Comparison of ENCODE assay signal across 27 cellular contexts in genomic region chr9:123445116-123445515, GRCh38.
"Had no signal": no experiment of that assay in that cellular context is flagged by ENCODE, and none has a peak within 500 bp of the region (broad histone marks: within the 10 kb centered on the region; RNA-seq: fewer than 3 reads in every experiment).

No MANE protein-coding gene starts in this region.

- H3K27me3 ChIP-seq: brain microvascular endothelial cell, cardiac muscle cell, MG63, SJSA1 had no signal

- H3K4me3 Mint-ChIP-seq: activated CD8-positive, alpha-beta T cell treated with anti-CD3 and anti-CD28 coated beads, Interleukin-2, amount 10 ng/mL, durations not matched to agents 7 days and 5 days; activated naive CD4-positive, alpha-beta T cell treated with anti-CD3 and anti-CD28 coated beads, Interleukin-2, amount 10 ng/mL, durations not matched to agents 7 days and 5 days; activated naive CD8-positive, alpha-beta T cell treated with anti-CD3 and anti-CD28 coated beads for 36 hours; activated T-cell treated with anti-CD3 and anti-CD28 coated beads, Interleukin-2, amount 50 U/mL, for 4 hours; T-helper 17 cell; WTC11 had no signal

- ATAC-seq: activated CD8-positive, alpha-beta T cell treated with anti-CD3 and anti-CD28 coated beads, Interleukin-2, amount 10 ng/mL, durations not matched to agents 7 days and 5 days; activated T-cell treated with anti-CD3 and anti-CD28 coated beads, Interleukin-2, amount 50 U/mL, for 4 hours; Panc1; SK-N-SH treated with all-trans-retinoic acid at 6 μM for 48 hours; T-helper 17 cell; WTC11 had no signal

- H3K4me1 Mint-ChIP-seq: activated naive CD4-positive, alpha-beta T cell treated with anti-CD3 and anti-CD28 coated beads, Interleukin-2, amount 10 ng/mL, durations not matched to agents 7 days and 5 days; activated naive CD8-positive, alpha-beta T cell treated with anti-CD3 and anti-CD28 coated beads for 36 hours had no signal

- H3K9me3 Mint-ChIP-seq: activated naive CD4-positive, alpha-beta T cell treated with anti-CD3 and anti-CD28 coated beads, Interleukin-2, amount 10 ng/mL, durations not matched to agents 7 days and 5 days; activated naive CD8-positive, alpha-beta T cell treated with anti-CD3 and anti-CD28 coated beads for 36 hours; activated T-cell treated with anti-CD3 and anti-CD28 coated beads, Interleukin-2, amount 50 U/mL, for 4 hours; WTC11 had no signal

- H3K27ac Mint-ChIP-seq: activated CD8-positive, alpha-beta T cell treated with anti-CD3 and anti-CD28 coated beads, Interleukin-2, amount 10 ng/mL, durations not matched to agents 7 days and 5 days; activated naive CD4-positive, alpha-beta T cell treated with anti-CD3 and anti-CD28 coated beads, Interleukin-2, amount 10 ng/mL, durations not matched to agents 7 days and 5 days; activated naive CD8-positive, alpha-beta T cell treated with anti-CD3 and anti-CD28 coated beads for 36 hours; T-helper 17 cell; WTC11 had no signal

- H3K27ac ChIP-seq: brain microvascular endothelial cell, cardiac muscle cell, SJSA1 had no signal

- H3K27me3 Mint-ChIP-seq: activated naive CD4-positive, alpha-beta T cell treated with anti-CD3 and anti-CD28 coated beads, Interleukin-2, amount 10 ng/mL, durations not matched to agents 7 days and 5 days; activated naive CD8-positive, alpha-beta T cell treated with anti-CD3 and anti-CD28 coated beads for 36 hours; T-helper 17 cell had no signal

- H3K4me3 ChIP-seq: cardiac muscle cell, MG63, SJSA1 had no signal

- H3K36me3 Mint-ChIP-seq: activated naive CD4-positive, alpha-beta T cell treated with anti-CD3 and anti-CD28 coated beads, Interleukin-2, amount 10 ng/mL, durations not matched to agents 7 days and 5 days; activated naive CD8-positive, alpha-beta T cell treated with anti-CD3 and anti-CD28 coated beads for 36 hours; WTC11 had no signal

- DNase-seq: activated CD4-positive, alpha-beta T cell treated with anti-CD3 and anti-CD28 coated beads for 48 hours; activated CD4-positive, alpha-beta T cell treated with anti-CD3 and anti-CD28 coated beads, Interleukin-2, amount 50 U/mL, for 4 hours; activated CD4-positive, CD25-positive, alpha-beta regulatory T cell treated with anti-CD3 and anti-CD28 coated beads, Interleukin-2, amount 50 U/mL, for 72 hours; activated CD8-positive, alpha-beta T cell treated with anti-CD3 and anti-CD28 coated beads, Interleukin-2, amount 10 ng/mL, durations not matched to agents 7 days and 5 days; activated gamma-delta T cell treated with Interleukin-2 at 50 U/mL for 16 hours; activated naive CD4-positive, alpha-beta T cell treated with anti-CD3 and anti-CD28 coated beads, Interleukin-2, amount 10 ng/mL, durations not matched to agents 7 days and 5 days; activated naive CD8-positive, alpha-beta T cell treated with anti-CD3 and anti-CD28 coated beads for 36 hours; activated T-cell treated with anti-CD3 and anti-CD28 coated beads, Interleukin-2, amount 50 U/mL, for 4 hours; brain microvascular endothelial cell; MG63; NCI-H1105 treated with DMSO at 0.1 percent for 48 hours; NCI-H1436 treated with DMSO at 0.1 percent for 48 hours; NCI-H187; NCI-H2081; NCI-H510A treated with DMSO at 0.1 percent for 48 hours; NCI-H69; NK-92 treated with Interleukin-12 subunit alpha and Interleukin-12 subunit beta, amount 100 ng/mL, for 24 hours; OCI-M1; RPMI8226; SHP77; T-helper 17 cell; T-helper 9 cell had no signal

- H3K36me3 ChIP-seq: brain microvascular endothelial cell, cardiac muscle cell, MG63, SJSA1 had no signal

- H3K9me3 ChIP-seq: MG63, SJSA1 had no signal

- H3K4me1 ChIP-seq: SJSA1 had no signal
